Comparison of ENCODE assay signal across 7 cellular contexts in the genomic region with DNA sequence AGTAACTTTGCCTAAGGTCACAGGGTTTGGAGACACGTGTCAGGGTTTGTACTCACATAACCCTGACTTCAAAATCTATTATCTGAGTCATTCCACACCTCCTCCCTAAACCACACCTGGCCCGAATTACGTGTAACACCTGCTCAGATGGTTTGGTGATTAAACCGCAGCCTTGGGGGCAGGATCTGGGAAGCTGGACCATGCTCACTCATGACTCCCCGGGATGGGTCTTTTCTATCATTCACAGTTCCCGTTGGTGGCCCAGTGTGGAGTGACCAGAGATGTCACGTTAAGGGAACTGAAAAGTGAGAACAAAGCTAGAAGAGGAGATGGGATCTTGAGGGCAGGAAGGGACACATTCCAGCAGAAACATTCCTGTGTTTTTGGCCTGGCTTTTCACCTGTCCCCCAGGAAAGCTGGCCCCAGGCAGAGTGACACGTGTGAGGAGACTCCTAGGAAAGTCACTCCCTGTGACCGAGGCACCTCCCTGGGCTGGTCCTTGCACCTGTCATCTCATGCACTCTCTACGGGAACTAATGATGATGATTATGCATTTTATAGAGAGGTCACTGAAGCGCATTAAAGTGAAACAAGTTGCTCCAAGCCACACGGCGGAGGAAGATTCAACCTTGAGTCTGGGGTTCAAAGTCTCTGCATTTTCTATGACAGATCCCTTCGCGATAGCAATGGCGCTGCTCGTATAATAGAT.
DNase-seq lines count a peak whose midpoint lies in the region; ATAC-seq lines count a peak whose summit lies in the region.

No MANE protein-coding gene starts in this region.

- ATAC-seq in GM21390 (IDR thresholded peaks at IDR 0.05; ENCODE audit: unreplicated experiment): peak; percentile 63

- H3K4me3 ChIP-seq in Jurkat, Clone E6-1 (ENCODE audit: low read length): no peak overlapping the region

- peak; percentile 12 for DNase-seq in Jurkat, Clone E6-1 (ENCODE audit: low read depth, low spot score)
- DNase-seq in activated naive CD4-positive, alpha-beta T cell treated with anti-CD3 and anti-CD28 coated beads, Interleukin-2, amount 50 U/mL, for 16 hours: peak; percentile 40
- peak; percentile 12 for DNase-seq in stimulated activated CD8-positive, alpha-beta memory T cell treated with anti-CD3 and anti-CD28 coated beads, Interleukin-12 subunit alpha, Interleukin-12 subunit beta, amount 100 ng/mL, for 1 hour (ENCODE audit: low read depth)
- DNase-seq in Kasumi-1 (lab: John Stamatoyannopoulos, UW) (no peak), NCI-H146 (lab: John Stamatoyannopoulos, UW) (no peak), C1 segment of cervical spinal cord (lab: John Stamatoyannopoulos, UW) (no peak)

Comparison
In these comparisons a context has a peak if more than half of its experiments do, and no peak if none do; other contexts are left out.
1. DNase-seq: peak in Jurkat, Clone E6-1 (single experiment), activated naive CD4-positive, alpha-beta T cell treated with anti-CD3 and anti-CD28 coated beads, Interleukin-2, amount 50 U/mL, for 16 hours (single experiment) and stimulated activated CD8-positive, alpha-beta memory T cell treated with anti-CD3 and anti-CD28 coated beads, Interleukin-12 subunit alpha, Interleukin-12 subunit beta, amount 100 ng/mL, for 1 hour (single experiment); none in Kasumi-1 (0 of 2), NCI-H146 (single experiment) and C1 segment of cervical spinal cord (0 of 14).